ENCODE assay signal across 1 cellular context in genomic region chr17:76438906-76439305, GRCh38.
TF ChIP-seq lines count a peak whose summit lies in the region.

No MANE protein-coding gene starts in this region.

TF ChIP-seq in HepG2, 621 proteins besides CTCF, POLR2A, EP300 and RAD21:
- peak; percentile 79; the same call in 1 of the 2 replicates for TF ChIP-seq ZBTB4 (CRISPR knock-in tag; IDR thresholded peaks at IDR 0.05; ENCODE audit: borderline replicate concordance)
- no peak for TF ChIP-seq PBX3 (CRISPR knock-in tag; IDR thresholded peaks at IDR 0.05; ENCODE audit: borderline replicate concordance)
- TF ChIP-seq ZBTB38 (CRISPR knock-in tag; IDR thresholded peaks at IDR 0.05): peak; percentile 53; the same call in 1 of the 2 replicates
- no peak for TF ChIP-seq ZNF34 (CRISPR knock-in tag; IDR thresholded peaks at IDR 0.05; ENCODE audit: borderline replicate concordance)
- TF ChIP-seq FOXP1 (IDR thresholded peaks at IDR 0.05): no peak
- 0 out of 2 replicates have a peak, but pooled peaks have one; percentile 17 for TF ChIP-seq FOXP1 (CRISPR knock-in tag; IDR thresholded peaks at IDR 0.05)
- TF ChIP-seq ZBTB33 (CRISPR knock-in tag; IDR thresholded peaks at IDR 0.05): peak; percentile 90
- 0 out of 2 replicates have a peak, but pooled peaks have one; percentile 23 for TF ChIP-seq FOSL2 (CRISPR knock-in tag; IDR thresholded peaks at IDR 0.05)
- peak; percentile 21; the same call in 1 of the 2 replicates for TF ChIP-seq ZNF687 (CRISPR knock-in tag; IDR thresholded peaks at IDR 0.05)
